In genomic region chr6:53582963-53583362, GRCh38 we compare ENCODE assay signal across 23 cellular contexts. TPM values are rescaled to one million over a fixed set of nuclear protein-coding genes. Genes with fewer than 3 reads are reported as not detected.
DNase-seq lines count a peak whose midpoint lies in the region; ATAC-seq, FAIRE-seq and TF ChIP-seq lines count a peak whose summit lies in the region.
"Had no signal": no experiment of that assay in that cellular context is flagged by ENCODE, and none has a peak within 500 bp of the region (broad histone marks: within the 10 kb centered on the region; RNA-seq: fewer than 3 reads in every experiment).

No MANE protein-coding gene starts in this region.

- no peak overlapping the region for H3K27ac ChIP-seq in OCI-LY3 (ENCODE audit: low read length)
- H3K27ac ChIP-seq: ascending aorta, esophagus muscularis mucosa, left ventricle myocardium inferior had no signal

- no peak overlapping the region for H3K4me3 Mint-ChIP-seq in activated naive CD8-positive, alpha-beta T cell treated with anti-CD3 and anti-CD28 coated beads, Interleukin-2, amount 50 U/mL, for 24 hours
- H3K4me3 Mint-ChIP-seq: activated naive CD4-positive, alpha-beta T cell treated with anti-CD3 and anti-CD28 coated beads, Interleukin-2, amount 10 ng/mL, durations not matched to agents 7 days and 5 days had no signal

- peaks cover 27% of the 10 kb centered on the region for H3K4me1 Mint-ChIP-seq in activated naive CD8-positive, alpha-beta T cell treated with anti-CD3 and anti-CD28 coated beads, Interleukin-2, amount 50 U/mL, for 24 hours

- H3K4me2 ChIP-seq in OCI-LY3 (ENCODE audit: low read length): peak overlapping the region; percentile 14

- no peaks in the 10 kb centered on the region for H4K20me1 ChIP-seq in OCI-LY3 (ENCODE audit: insufficient read depth, low read length)

- peaks cover 2% of the 10 kb centered on the region for H3K27me3 Mint-ChIP-seq in activated naive CD8-positive, alpha-beta T cell treated with anti-CD3 and anti-CD28 coated beads, Interleukin-2, amount 50 U/mL, for 24 hours
- H3K27me3 Mint-ChIP-seq: activated naive CD4-positive, alpha-beta T cell treated with anti-CD3 and anti-CD28 coated beads, Interleukin-2, amount 10 ng/mL, durations not matched to agents 7 days and 5 days had no signal

- no peaks in the 10 kb centered on the region for H3K79me2 ChIP-seq in OCI-LY3 (ENCODE audit: low read length)

- H3K27ac Mint-ChIP-seq in activated naive CD8-positive, alpha-beta T cell treated with anti-CD3 and anti-CD28 coated beads, Interleukin-2, amount 50 U/mL, for 24 hours: no peak overlapping the region
- H3K27ac Mint-ChIP-seq: activated naive CD4-positive, alpha-beta T cell treated with anti-CD3 and anti-CD28 coated beads, Interleukin-2, amount 10 ng/mL, durations not matched to agents 7 days and 5 days; CD4-positive, alpha-beta memory T cell had no signal

- H3K9me3 Mint-ChIP-seq in activated naive CD8-positive, alpha-beta T cell treated with anti-CD3 and anti-CD28 coated beads, Interleukin-2, amount 50 U/mL, for 24 hours: peaks cover 4% of the 10 kb centered on the region
- H3K9me3 Mint-ChIP-seq: activated naive CD4-positive, alpha-beta T cell treated with anti-CD3 and anti-CD28 coated beads, Interleukin-2, amount 10 ng/mL, durations not matched to agents 7 days and 5 days; CD4-positive, alpha-beta memory T cell had no signal

- H3K4me3 ChIP-seq in OCI-LY3 (ENCODE audit: low read length) (no peak overlapping the region), fibroblast of the aortic adventitia (ENCODE audit: low read depth, low read length) (no peak overlapping the region)
- H3K4me3 ChIP-seq: ascending aorta, esophagus muscularis mucosa, left ventricle myocardium inferior had no signal

- H3K27me3 ChIP-seq in OCI-LY3 (ENCODE audit: low read depth, low read length): no peaks in the 10 kb centered on the region
- H3K27me3 ChIP-seq: ascending aorta, esophagus muscularis mucosa had no signal

- no peak overlapping the region for H2AFZ ChIP-seq in OCI-LY3 (ENCODE audit: low read depth, low read length)

- H3K9me3 ChIP-seq in OCI-LY3 (ENCODE audit: insufficient read depth, low read length): no peaks in the 10 kb centered on the region
- H3K9me3 ChIP-seq: ascending aorta, esophagus muscularis mucosa, left ventricle myocardium inferior had no signal

- H3K9ac ChIP-seq in OCI-LY3 (ENCODE audit: low read length): no peak overlapping the region

- H3K4me1 ChIP-seq in OCI-LY3 (ENCODE audit: low read length): peaks cover 32% of the 10 kb centered on the region
- H3K4me1 ChIP-seq: esophagus muscularis mucosa, left ventricle myocardium inferior had no signal

- no peaks in the 10 kb centered on the region for H3K36me3 ChIP-seq in OCI-LY3 (replicated peaks; ENCODE audit: low read depth, low read length)
- H3K36me3 ChIP-seq: ascending aorta, esophagus muscularis mucosa, left ventricle myocardium inferior had no signal

- DNase-seq in ELR (ENCODE audit: low read depth) (peak; percentile 36), fibroblast of the aortic adventitia (ENCODE audit: low read depth) (peak; percentile 22), renal cortical epithelial cell (ENCODE audit: low read depth) (peak; percentile 48), omental fat pad (ENCODE audit: low spot score) (no peak), HTR-8/SVneo (ENCODE audit: insufficient read length, low spot score) (no peak)
- DNase-seq in activated naive CD8-positive, alpha-beta T cell treated with anti-CD3 and anti-CD28 coated beads, Interleukin-2, amount 50 U/mL, for 24 hours: no peak
- DNase-seq in stimulated activated CD4-positive, alpha-beta T cell treated with anti-CD3 and anti-CD28 coated beads, Interleukin-2, amount 100 ng/mL, for 24 hours: no peak
- DNase-seq: activated naive CD4-positive, alpha-beta T cell treated with anti-CD3 and anti-CD28 coated beads, Interleukin-2, amount 10 ng/mL, durations not matched to agents 7 days and 5 days; activated T-cell treated with anti-CD3 and anti-CD28 coated beads, Interleukin-2, amount 50 U/mL, for 48 hours; CD4-positive, alpha-beta memory T cell; DMS153; effector CD4-positive, alpha-beta T cell; glutamatergic neuron; left ventricle myocardium inferior; NCI-H1417 treated with DMSO at 0.1 percent for 48 hours; NCI-H524; retina; RPMI8226; stimulated activated CD8-positive, alpha-beta memory T cell treated with anti-CD3 and anti-CD28 coated beads, Interleukin-4, amount 100 ng/mL, for 48 hours had no signal

- no peak for ATAC-seq in activated naive CD8-positive, alpha-beta T cell treated with anti-CD3 and anti-CD28 coated beads, Interleukin-2, amount 50 U/mL, for 24 hours
- ATAC-seq in omental fat pad (ENCODE audit: low FRiP score): no peak
- ATAC-seq: activated CD4-positive, CD25-positive, alpha-beta regulatory T cell treated with anti-CD3 and anti-CD28 coated beads, Interleukin-2, amount 50 U/mL, for 24 hours had no signal

- TF ChIP-seq CTCF in OCI-LY3 (IDR thresholded peaks at IDR 0.05; ENCODE audit: low read depth, low read length) (no peak), fibroblast of the aortic adventitia (IDR thresholded peaks at IDR 0.05; ENCODE audit: insufficient read depth, low read length) (no peak), omental fat pad (IDR thresholded peaks at IDR 0.05) (no peak)

- H3K36me3 Mint-ChIP-seq in activated naive CD8-positive, alpha-beta T cell treated with anti-CD3 and anti-CD28 coated beads, Interleukin-2, amount 50 U/mL, for 24 hours (ENCODE audit: low read depth): no peaks in the 10 kb centered on the region
- H3K36me3 Mint-ChIP-seq: activated naive CD4-positive, alpha-beta T cell treated with anti-CD3 and anti-CD28 coated beads, Interleukin-2, amount 10 ng/mL, durations not matched to agents 7 days and 5 days; CD4-positive, alpha-beta memory T cell had no signal

- FAIRE-seq in HTR-8/SVneo (lab: Jason Lieb, UNC): no peak

RNA-seq across cellular contexts. Expression of gene GCLC, which starts 38.1 kb away (rescaled TPM):
- 20.1 and 21.1 TPM in 2 replicates for total RNA-seq in fibroblast of the aortic adventitia (ENCODE audit: low replicate concordance)
- 30.0 and 40.4 TPM in 2 replicates for total RNA-seq in renal cortical epithelial cell
- 10 to 100 TPM; 38.6 to 86.3 (median 46.6) TPM for total RNA-seq in omental fat pad

Comparison
In these comparisons a context has a peak if more than half of its experiments do, and no peak if none do; other contexts are left out.
1. DNase-seq: peak in ELR (single experiment), fibroblast of the aortic adventitia (single experiment) and renal cortical epithelial cell (single experiment); none in activated naive CD8-positive, alpha-beta T cell treated with anti-CD3 and anti-CD28 coated beads, Interleukin-2, amount 50 U/mL, for 24 hours (single experiment), stimulated activated CD4-positive, alpha-beta T cell treated with anti-CD3 and anti-CD28 coated beads, Interleukin-2, amount 100 ng/mL, for 24 hours (0 of 2), omental fat pad (single experiment) and HTR-8/SVneo (single experiment).